In the genomic region with DNA sequence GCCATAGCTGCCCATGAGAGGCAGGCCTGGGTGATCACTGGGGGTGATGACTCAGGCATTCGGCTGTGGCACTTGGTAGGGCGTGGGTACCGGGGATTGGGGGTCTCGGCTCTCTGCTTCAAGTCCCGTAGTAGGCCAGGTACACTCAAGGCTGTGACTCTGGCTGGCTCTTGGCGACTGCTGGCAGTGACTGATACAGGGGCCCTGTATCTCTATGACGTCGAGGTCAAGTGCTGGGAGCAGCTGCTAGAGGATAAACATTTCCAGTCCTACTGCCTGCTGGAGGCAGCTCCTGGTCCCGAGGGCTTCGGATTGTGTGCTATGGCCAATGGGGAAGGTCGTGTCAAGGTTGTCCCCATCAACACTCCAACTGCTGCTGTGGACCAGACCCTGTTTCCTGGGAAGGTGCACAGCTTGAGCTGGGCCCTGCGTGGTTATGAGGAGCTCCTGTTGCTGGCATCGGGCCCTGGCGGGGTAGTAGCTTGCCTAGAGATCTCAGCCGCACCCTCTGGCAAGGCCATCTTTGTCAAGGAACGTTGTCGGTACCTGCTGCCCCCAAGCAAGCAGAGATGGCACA, we compare ENCODE assay signal across 1 cellular context.
TF ChIP-seq lines count a peak whose summit lies in the region.

No MANE protein-coding gene starts in this region.

TF ChIP-seq in H1, 55 proteins besides CTCF, POLR2A, EP300 and RAD21:
- peak; percentile 32; the same call in 1 of the 2 replicates for TF ChIP-seq POLR2AphosphoS5 (IDR thresholded peaks at IDR 0.05; ENCODE audit: low read depth, low read length)
- no peak for TF ChIP-seq POU5F1 (IDR thresholded peaks at IDR 0.05; ENCODE audit: low read depth, low read length)
